ENCODE assay signal across 9 cellular contexts in the genomic region with DNA sequence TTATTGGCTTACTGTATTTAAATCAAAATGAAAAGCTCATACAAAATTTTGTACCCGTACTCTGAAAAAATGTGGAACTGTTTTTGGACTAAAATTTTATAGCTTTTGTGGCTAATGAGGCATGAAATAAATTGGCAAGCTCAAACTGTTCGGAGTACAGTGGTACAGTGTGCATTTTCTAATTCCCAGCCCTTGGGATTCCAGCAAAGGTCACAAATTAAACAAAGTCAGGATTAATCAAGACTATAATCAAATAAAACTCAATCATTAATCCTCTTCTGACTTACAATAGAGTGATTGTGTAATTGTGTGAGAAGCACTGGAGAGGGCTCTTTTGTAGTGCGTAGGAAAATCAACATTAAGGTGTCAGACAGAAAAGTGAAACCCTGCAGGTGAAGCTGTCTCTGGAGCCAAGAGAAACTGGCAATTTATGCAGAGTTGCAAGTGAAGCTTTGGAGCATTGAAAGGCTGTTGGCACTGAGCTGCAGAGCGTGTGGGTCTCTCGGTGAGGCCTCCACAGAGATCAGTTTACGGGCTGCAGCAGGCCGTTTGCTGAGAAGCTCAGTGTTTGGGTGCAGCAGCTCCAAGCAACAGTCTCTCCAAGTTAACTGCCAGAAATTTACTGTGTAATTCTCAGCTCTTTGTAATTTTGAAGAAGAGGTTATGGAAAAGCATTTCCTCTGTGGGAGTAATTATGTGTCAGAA.
DNase-seq lines count a peak whose midpoint lies in the region; ATAC-seq and TF ChIP-seq lines count a peak whose summit lies in the region.
"Had no signal": no experiment of that assay in that cellular context is flagged by ENCODE, and none has a peak within 500 bp of the region (broad histone marks: within the 10 kb centered on the region; RNA-seq: fewer than 3 reads in every experiment).

No MANE protein-coding gene starts in this region.

- H3K4me3 ChIP-seq in right atrium auricular region (no peak overlapping the region), right cardiac atrium (ENCODE audit: low read length) (no peak overlapping the region)
- H3K4me3 ChIP-seq: A549 had no signal

- no peak for TF ChIP-seq CTCF in right atrium auricular region (IDR thresholded peaks at IDR 0.05)

- ATAC-seq in Right ventricle myocardium inferior (peak; percentile 75), SK-N-SH treated with all-trans-retinoic acid at 6 μM for 48 hours (peak; percentile 98), right cardiac atrium (peak; percentile 53 to 85), GM19467 (IDR thresholded peaks at IDR 0.05; ENCODE audit: unreplicated experiment) (no peak)

- WGBS in right cardiac atrium = 41% methylated on average over 7 of the region's 7 CpGs

- peaks cover 6% of the 10 kb centered on the region for H3K36me3 ChIP-seq in right atrium auricular region

- peak overlapping the region in 1 of 2 donors; percentile 40 for H3K27ac ChIP-seq in right atrium auricular region
- H3K27ac ChIP-seq in right cardiac atrium (ENCODE audit: low read length) = peak overlapping the region; percentile 7
- H3K27ac ChIP-seq in substantia nigra (ENCODE audit: low read depth, low read length, poor library complexity, severe bottlenecking) = no peak overlapping the region
- H3K27ac ChIP-seq: A549 had no signal

- peaks cover 0 to 11% of the 10 kb centered on the region in 2 donors for H3K9me3 ChIP-seq in right atrium auricular region
- no peaks in the 10 kb centered on the region for H3K9me3 ChIP-seq in right cardiac atrium (ENCODE audit: control insufficient read depth, low read length)

- H3K4me1 ChIP-seq in right atrium auricular region = peaks cover 0 to 15% of the 10 kb centered on the region in 2 donors
- no peaks in the 10 kb centered on the region for H3K4me1 ChIP-seq in right cardiac atrium (ENCODE audit: control insufficient read depth, insufficient read depth, low read length)
- H3K4me1 ChIP-seq: A549 had no signal

- DNase-seq in Right ventricle myocardium inferior (ENCODE audit: missing footprints) = no peak
- no peak for DNase-seq in right atrium auricular region (ENCODE audit: low spot score)
- DNase-seq in right cardiac atrium = peak in 2 of 3 donors; percentile 41 to 64
- DNase-seq in substantia nigra (lab: John Stamatoyannopoulos, UW) = peak in 32 of 49 donors; percentile 3 to 46 (median 22)
- no peak for DNase-seq in cortex of kidney (lab: John Stamatoyannopoulos, UW)
- no peak for DNase-seq in activated T-cell treated with anti-CD3 and anti-CD28 coated beads for 4 hours

- no peaks in the 10 kb centered on the region for H3K27me3 ChIP-seq in right atrium auricular region
- no peaks in the 10 kb centered on the region for H3K27me3 ChIP-seq in right cardiac atrium (ENCODE audit: control insufficient read depth, insufficient read depth)

- intact Hi-C loops in Right ventricle myocardium inferior (cut with DNase I) = no loop called here
- intact Hi-C loops in right cardiac atrium (cut with DNase I) = no loop called here

TF ChIP-seq in SK-N-SH treated with all-trans-retinoic acid at 6 μM for 48 hours, 23 proteins besides CTCF, POLR2A, EP300 and RAD21:
- TF ChIP-seq ZNF565 (CRISPR knock-in tag; conservative IDR thresholded peaks at IDR 0.05; ENCODE audit: low read depth) (no peak), TSHZ2 (CRISPR knock-in tag; IDR thresholded peaks at IDR 0.05) (no peak), SNAI2 (CRISPR knock-in tag; IDR thresholded peaks at IDR 0.05) (no peak), CSDC2 (CRISPR knock-in tag; IDR thresholded peaks at IDR 0.05) (no peak), ZFP3 (CRISPR knock-in tag; IDR thresholded peaks at IDR 0.05) (no peak), BACH2 (CRISPR knock-in tag; IDR thresholded peaks at IDR 0.05; ENCODE audit: borderline replicate concordance) (no peak), ZC3H10 (CRISPR knock-in tag; IDR thresholded peaks at IDR 0.05) (no peak), OSR1 (CRISPR knock-in tag; IDR thresholded peaks at IDR 0.05) (no peak), RARB (CRISPR knock-in tag; IDR thresholded peaks at IDR 0.05) (no peak)
- TF ChIP-seq, protein P1, sequence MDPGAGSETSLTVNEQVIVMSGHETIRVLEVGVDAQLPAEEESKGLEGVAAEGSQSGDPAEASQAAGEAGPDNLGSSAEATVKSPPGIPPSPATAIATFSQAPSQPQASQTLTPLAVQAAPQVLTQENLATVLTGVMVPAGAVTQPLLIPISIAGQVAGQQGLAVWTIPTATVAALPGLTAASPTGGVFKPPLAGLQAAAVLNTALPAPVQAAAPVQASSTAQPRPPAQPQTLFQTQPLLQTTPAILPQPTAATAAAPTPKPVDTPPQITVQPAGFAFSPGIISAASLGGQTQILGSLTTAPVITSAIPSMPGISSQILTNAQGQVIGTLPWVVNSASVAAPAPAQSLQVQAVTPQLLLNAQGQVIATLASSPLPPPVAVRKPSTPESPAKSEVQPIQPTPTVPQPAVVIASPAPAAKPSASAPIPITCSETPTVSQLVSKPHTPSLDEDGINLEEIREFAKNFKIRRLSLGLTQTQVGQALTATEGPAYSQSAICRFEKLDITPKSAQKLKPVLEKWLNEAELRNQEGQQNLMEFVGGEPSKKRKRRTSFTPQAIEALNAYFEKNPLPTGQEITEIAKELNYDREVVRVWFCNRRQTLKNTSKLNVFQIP (CRISPR knock-in tag; IDR thresholded peaks at IDR 0.05; ENCODE audit: borderline replicate concordance, low read depth) = no peak
- TF ChIP-seq, protein P2, sequence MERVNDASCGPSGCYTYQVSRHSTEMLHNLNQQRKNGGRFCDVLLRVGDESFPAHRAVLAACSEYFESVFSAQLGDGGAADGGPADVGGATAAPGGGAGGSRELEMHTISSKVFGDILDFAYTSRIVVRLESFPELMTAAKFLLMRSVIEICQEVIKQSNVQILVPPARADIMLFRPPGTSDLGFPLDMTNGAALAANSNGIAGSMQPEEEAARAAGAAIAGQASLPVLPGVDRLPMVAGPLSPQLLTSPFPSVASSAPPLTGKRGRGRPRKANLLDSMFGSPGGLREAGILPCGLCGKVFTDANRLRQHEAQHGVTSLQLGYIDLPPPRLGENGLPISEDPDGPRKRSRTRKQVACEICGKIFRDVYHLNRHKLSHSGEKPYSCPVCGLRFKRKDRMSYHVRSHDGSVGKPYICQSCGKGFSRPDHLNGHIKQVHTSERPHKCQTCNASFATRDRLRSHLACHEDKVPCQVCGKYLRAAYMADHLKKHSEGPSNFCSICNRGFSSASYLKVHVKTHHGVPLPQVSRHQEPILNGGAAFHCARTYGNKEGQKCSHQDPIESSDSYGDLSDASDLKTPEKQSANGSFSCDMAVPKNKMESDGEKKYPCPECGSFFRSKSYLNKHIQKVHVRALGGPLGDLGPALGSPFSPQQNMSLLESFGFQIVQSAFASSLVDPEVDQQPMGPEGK (CRISPR knock-in tag; IDR thresholded peaks at IDR 0.05; ENCODE audit: borderline replicate concordance) = no peak
- TF ChIP-seq, protein P3, sequence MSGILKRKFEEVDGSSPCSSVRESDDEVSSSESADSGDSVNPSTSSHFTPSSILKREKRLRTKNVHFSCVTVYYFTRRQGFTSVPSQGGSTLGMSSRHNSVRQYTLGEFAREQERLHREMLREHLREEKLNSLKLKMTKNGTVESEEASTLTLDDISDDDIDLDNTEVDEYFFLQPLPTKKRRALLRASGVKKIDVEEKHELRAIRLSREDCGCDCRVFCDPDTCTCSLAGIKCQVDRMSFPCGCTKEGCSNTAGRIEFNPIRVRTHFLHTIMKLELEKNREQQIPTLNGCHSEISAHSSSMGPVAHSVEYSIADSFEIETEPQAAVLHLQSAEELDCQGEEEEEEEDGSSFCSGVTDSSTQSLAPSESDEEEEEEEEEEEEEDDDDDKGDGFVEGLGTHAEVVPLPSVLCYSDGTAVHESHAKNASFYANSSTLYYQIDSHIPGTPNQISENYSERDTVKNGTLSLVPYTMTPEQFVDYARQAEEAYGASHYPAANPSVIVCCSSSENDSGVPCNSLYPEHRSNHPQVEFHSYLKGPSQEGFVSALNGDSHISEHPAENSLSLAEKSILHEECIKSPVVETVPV (CRISPR knock-in tag; IDR thresholded peaks at IDR 0.05) = no peak

Comparison
In these comparisons a context has a peak if more than half of its experiments do, and no peak if none do; other contexts are left out.
1. DNase-seq: peak in right cardiac atrium (2 of 3) and substantia nigra (32 of 49); none in Right ventricle myocardium inferior (single experiment), right atrium auricular region (single experiment), cortex of kidney (single experiment) and activated T-cell treated with anti-CD3 and anti-CD28 coated beads for 4 hours (single experiment).